Comparison of ENCODE assay signal across 8 cellular contexts in the genomic region with DNA sequence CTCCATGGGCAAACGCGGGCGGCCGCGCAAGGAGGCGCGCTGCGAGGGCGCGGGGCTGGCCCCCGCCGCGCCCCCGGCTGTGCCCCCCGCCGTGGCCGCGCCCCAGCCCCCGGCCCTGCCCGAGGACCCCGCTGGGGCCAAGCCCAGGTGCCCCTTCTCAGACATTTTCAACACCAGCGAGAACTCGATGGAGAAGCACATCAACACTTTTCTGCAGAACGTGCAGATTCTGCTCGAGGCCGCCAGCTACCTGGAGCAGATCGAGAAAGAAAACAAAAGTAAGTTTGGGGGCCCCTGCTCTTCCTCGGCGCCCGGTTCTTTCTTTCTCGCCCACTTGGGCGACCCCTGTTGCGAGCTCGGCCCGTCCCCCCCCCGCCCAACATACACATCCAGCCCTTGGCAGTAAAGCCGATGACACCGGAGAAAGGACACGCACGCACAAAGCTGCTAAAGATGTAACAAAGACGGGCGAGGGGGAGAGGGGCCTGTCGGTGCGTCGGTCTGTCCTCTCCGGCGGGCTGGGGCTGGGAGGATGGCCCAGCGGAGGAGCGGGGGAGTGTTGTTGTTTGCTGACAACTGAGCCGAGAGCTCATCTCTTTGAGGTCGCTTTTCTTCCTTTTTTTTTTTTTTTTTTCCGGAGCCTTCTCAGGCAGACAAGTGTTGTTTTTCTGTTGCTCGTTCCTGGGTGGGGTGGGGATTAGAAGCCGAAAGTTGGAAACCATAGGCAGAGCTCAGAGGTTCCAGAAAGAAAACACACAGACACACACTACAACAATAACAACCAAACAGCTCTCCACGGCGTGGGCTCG. TPM values are rescaled to one million over a fixed set of nuclear protein-coding genes. Genes with fewer than 3 reads are reported as not detected.
A peak's percentile ranks its signal among the peaks of the same experiment; 100 is the strongest.
DNase-seq lines count a peak whose midpoint lies in the region; ATAC-seq and TF ChIP-seq lines count a peak whose summit lies in the region.

No MANE protein-coding gene starts in this region.

- no peaks in the 10 kb centered on the region for H3K27me3 ChIP-seq in vagina

- no peak for TF ChIP-seq POLR2A in vagina (IDR thresholded peaks at IDR 0.05)

- TF ChIP-seq CTCF in epithelial cell of proximal tubule (conservative IDR thresholded peaks at IDR 0.05; ENCODE audit: low read depth, low read length) (no peak), natural killer cell (IDR thresholded peaks at IDR 0.05) (no peak), vagina (IDR thresholded peaks at IDR 0.05) (no peak)

- H3K4me3 ChIP-seq in epithelial cell of proximal tubule (ENCODE audit: low read depth, low read length) (peak overlapping the region; percentile 90), vagina (peak overlapping the region; percentile 78 to 83)

- H3K9me3 Mint-ChIP-seq in natural killer cell = no peaks in the 10 kb centered on the region

- H3K4me1 ChIP-seq in vagina = peaks cover 20% of the 10 kb centered on the region

- H3K27me3 Mint-ChIP-seq in natural killer cell (ENCODE audit: low read depth in 2 of 2) = peaks cover 73 to 78% of the 10 kb centered on the region in 2 donors

- peak overlapping the region; percentile 98 for H3K4me3 Mint-ChIP-seq in natural killer cell

- peak; percentile 14 for ATAC-seq in GM19351 (IDR thresholded peaks at IDR 0.05; ENCODE audit: unreplicated experiment)
- peak in 2 of 3 donors; percentile 9 to 16 for ATAC-seq in natural killer cell
- no peak for ATAC-seq in GM18519 (IDR thresholded peaks at IDR 0.05; ENCODE audit: low FRiP score, unreplicated experiment)

- no peaks in the 10 kb centered on the region for H3K9me3 ChIP-seq in vagina

- H3K27ac Mint-ChIP-seq in natural killer cell = peak overlapping the region in 1 of 2 donors; percentile 86

- peak overlapping the region; percentile 98 for H3K27ac ChIP-seq in vagina

- intact Hi-C loops in natural killer cell (cut with micrococcal nuclease) (loop anchor here (5.0 kb wide), 2 partner anchors 69 to 71 kb away; no protein-coding TSS in a partner anchor), vagina (cut with DNase I) (loop anchor here (5.0 kb wide), 1 partner anchor 66 kb away; no protein-coding TSS in a partner anchor)

- H3K4me1 Mint-ChIP-seq in natural killer cell = peaks cover 54 to 61% of the 10 kb centered on the region in 2 donors

- H3K36me3 ChIP-seq in vagina = no peaks in the 10 kb centered on the region

- no peaks in the 10 kb centered on the region for H3K36me3 Mint-ChIP-seq in natural killer cell

- peak; percentile 41 for DNase-seq in AG08396 (ENCODE audit: low spot score)
- DNase-seq in NCI-H226 = peak; percentile 26
- DNase-seq in activated CD8-positive, alpha-beta memory T cell treated with anti-CD3 and anti-CD28 coated beads for 24 hours = peak; percentile 74
- no peak for DNase-seq in epithelial cell of proximal tubule (ENCODE audit: low read depth)
- peak; percentile 23 for DNase-seq in natural killer cell
- DNase-seq in vagina (ENCODE audit: extremely low spot score in 2 of 2) = no peak

RNA-seq across cellular contexts. Expression of gene MXI1, which starts 0.6 kb away (rescaled TPM):
- total RNA-seq in epithelial cell of proximal tubule (5.4 and 12.6 TPM in 2 replicates), natural killer cell (10 to 100 TPM; 11.2 to 14.1 (median 13.6) TPM), vagina (49.8 TPM)

Comparison
In these comparisons a context has a peak if more than half of its experiments do, and no peak if none do; other contexts are left out.
1. DNase-seq: peak in AG08396 (single experiment), NCI-H226 (single experiment), activated CD8-positive, alpha-beta memory T cell treated with anti-CD3 and anti-CD28 coated beads for 24 hours (single experiment) and natural killer cell (single experiment); none in epithelial cell of proximal tubule (single experiment) and vagina (0 of 2).